In genomic region chr11:61747389-61748285, GRCh38 we compare ENCODE assay signal across 1 cellular context.
TF ChIP-seq lines count a peak whose summit lies in the region.

No MANE protein-coding gene starts in this region.

TF ChIP-seq in HepG2, 621 proteins besides CTCF, POLR2A, EP300 and RAD21 (continued from another document and continues in another):
- TF ChIP-seq ELF4 (CRISPR knock-in tag; IDR thresholded peaks at IDR 0.05; ENCODE audit: borderline replicate concordance) (no peak), ZNF318 (CRISPR knock-in tag; IDR thresholded peaks at IDR 0.05) (peak; percentile 79), NFKB2 (CRISPR knock-in tag; IDR thresholded peaks at IDR 0.05; ENCODE audit: borderline replicate concordance) (peak; percentile 52; the same call in 1 of the 2 replicates), ZBTB7A (CRISPR knock-in tag; IDR thresholded peaks at IDR 0.05) (peak; percentile 79; the same call in 1 of the 2 replicates), RXRA (CRISPR knock-in tag; IDR thresholded peaks at IDR 0.05) (0 out of 2 replicates have a peak, but pooled peaks have one; percentile 31), PPARG (CRISPR knock-in tag; conservative IDR thresholded peaks at IDR 0.05) (0 out of 2 replicates have a peak, but pooled peaks have one; percentile 35), ZNF747 (CRISPR knock-in tag; IDR thresholded peaks at IDR 0.05; ENCODE audit: borderline replicate concordance) (peak; percentile 33; the same call in 1 of the 2 replicates), SAP130 (CRISPR knock-in tag; IDR thresholded peaks at IDR 0.05; ENCODE audit: low read depth) (peak; percentile 63), BORCS8-MEF2B (CRISPR knock-in tag; IDR thresholded peaks at IDR 0.05) (peak; percentile 73; the same call in 1 of the 2 replicates), MED13 (CRISPR knock-in tag; IDR thresholded peaks at IDR 0.05) (no peak), RFX3 (CRISPR knock-in tag; IDR thresholded peaks at IDR 0.05) (no peak), ZNF234 (CRISPR knock-in tag; conservative IDR thresholded peaks at IDR 0.05) (no peak), SALL1 (CRISPR knock-in tag; IDR thresholded peaks at IDR 0.05) (peak; percentile 70; the same call in 1 of the 2 replicates), PTBP1 (IDR thresholded peaks at IDR 0.05; ENCODE audit: low read depth, low read length, poor library complexity, severe bottlenecking) (no peak), ZBTB39 (CRISPR knock-in tag; IDR thresholded peaks at IDR 0.05) (no peak), PHB2 (IDR thresholded peaks at IDR 0.05; ENCODE audit: partially characterized antibody) (no peak), THYN1 (CRISPR knock-in tag; IDR thresholded peaks at IDR 0.05; ENCODE audit: borderline replicate concordance, low read depth) (no peak), KAT8 (CRISPR knock-in tag; IDR thresholded peaks at IDR 0.05) (peak; percentile 74), ZZZ3 (CRISPR knock-in tag; IDR thresholded peaks at IDR 0.05; ENCODE audit: borderline replicate concordance) (peak; percentile 67; the same call in 1 of the 2 replicates), ZC3H4 (CRISPR knock-in tag; IDR thresholded peaks at IDR 0.05; ENCODE audit: borderline replicate concordance) (0 out of 2 replicates have a peak, but pooled peaks have one; percentile 22), PRDM10 (CRISPR knock-in tag; IDR thresholded peaks at IDR 0.05; ENCODE audit: low read depth) (no peak), ZNF619 (CRISPR knock-in tag; IDR thresholded peaks at IDR 0.05) (0 out of 2 replicates have a peak, but pooled peaks have one; percentile 12), ZNF160 (CRISPR knock-in tag; IDR thresholded peaks at IDR 0.05) (no peak), CREBL2 (CRISPR knock-in tag; IDR thresholded peaks at IDR 0.05; ENCODE audit: borderline replicate concordance) (no peak), JDP2 (CRISPR knock-in tag; IDR thresholded peaks at IDR 0.05; ENCODE audit: borderline replicate concordance) (no peak), ZNF556 (CRISPR knock-in tag; IDR thresholded peaks at IDR 0.05; ENCODE audit: borderline replicate concordance) (peak; percentile 55; the same call in 1 of the 2 replicates), ZNF407 (CRISPR knock-in tag; IDR thresholded peaks at IDR 0.05; ENCODE audit: not compliant biosample characterization) (peak; percentile 8), BRF2 (CRISPR knock-in tag; IDR thresholded peaks at IDR 0.05) (no peak), ZNF776 (CRISPR knock-in tag; IDR thresholded peaks at IDR 0.05) (0 out of 2 replicates have a peak, but pooled peaks have one; percentile 45), ZNF790 (CRISPR knock-in tag; IDR thresholded peaks at IDR 0.05; ENCODE audit: borderline replicate concordance) (peak; percentile 44; the same call in 1 of the 2 replicates), PRMT3 (CRISPR knock-in tag; IDR thresholded peaks at IDR 0.05; ENCODE audit: borderline replicate concordance, low read depth) (no peak)
